22 cellular contexts compared by ENCODE assay signal in the genomic region with DNA sequence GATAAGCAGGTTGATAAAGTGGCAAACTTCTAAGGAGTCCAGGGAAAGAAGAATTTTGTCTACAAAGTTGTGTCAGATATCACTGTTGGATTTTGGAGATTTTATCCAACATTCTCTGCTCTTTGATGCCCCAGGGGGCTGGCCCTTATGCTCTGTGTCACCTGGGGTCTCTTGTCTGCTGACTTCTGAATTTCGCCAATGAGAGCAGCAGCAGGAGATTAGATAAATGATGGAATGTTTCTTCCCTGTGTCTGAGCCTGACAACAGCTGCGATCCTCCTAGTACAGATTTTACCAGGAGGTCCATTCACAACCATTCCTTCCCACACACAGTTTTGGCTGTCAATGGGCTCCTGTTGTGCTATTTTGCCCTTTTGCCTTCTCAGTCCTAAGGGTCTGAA. TPM values are rescaled to one million over a fixed set of nuclear protein-coding genes. Genes with fewer than 3 reads are reported as not detected.
"Had no signal": no experiment of that assay in that cellular context is flagged by ENCODE, and none has a peak within 500 bp of the region (broad histone marks: within the 10 kb centered on the region; RNA-seq: fewer than 3 reads in every experiment).

No MANE protein-coding gene starts in this region.

- DNase-seq: activated CD4-positive, alpha-beta T cell treated with anti-CD3 and anti-CD28 coated beads for 1 hour; activated naive CD4-positive, alpha-beta T cell treated with Interleukin-2 at 50 U/mL for 16 hours; activated T-cell treated with anti-CD3 and anti-CD28 coated beads, Interleukin-2, amount 50 U/mL, for 1 hour; cerebellar nuclear complex; cortex of kidney; gastrocnemius medialis; heart left ventricle; mucosa of descending colon; occipital lobe; transverse colon; WERI-Rb-1 had no signal

- H3K9me3 Mint-ChIP-seq: activated T-helper 2 cell treated with anti-CD3 and anti-CD28 coated beads, Interferon-gamma antibody, Interleukin-2, Interleukin-4, amounts not matched to agents 10 μg/mL and 5 μg/mL and 100 μg/mL, durations not matched to agents 14 hours and 24 hours and 36 hours; memory B cell; stimulated activated naive CD8-positive, alpha-beta T cell treated with anti-CD3 and anti-CD28 coated beads, Interleukin-15, amount 100 ng/mL, for 72 hours had no signal

- H3K4me1 Mint-ChIP-seq: memory B cell had no signal

- H3K27me3 ChIP-seq: ascending aorta, gastrocnemius medialis, heart left ventricle, suprapubic skin, transverse colon had no signal

- H3K27ac Mint-ChIP-seq: memory B cell, progenitor cell of endocrine pancreas had no signal

- H3K4me1 ChIP-seq: ascending aorta, transverse colon had no signal

- H3K36me3 ChIP-seq: ascending aorta, gastrocnemius medialis, heart left ventricle, suprapubic skin, transverse colon, WERI-Rb-1 had no signal

- H3K27ac ChIP-seq: ascending aorta, skin epidermis, suprapubic skin, transverse colon, WERI-Rb-1 had no signal

- H3K36me3 Mint-ChIP-seq: memory B cell; naive thymus-derived CD4-positive, alpha-beta T cell had no signal

- H3K4me3 ChIP-seq: ascending aorta, gastrocnemius medialis, heart left ventricle, mucosa of descending colon, skin epidermis, suprapubic skin, transverse colon had no signal

- ATAC-seq: gastrocnemius medialis, mucosa of descending colon had no signal

- H3K4me3 Mint-ChIP-seq: memory B cell; stimulated activated naive CD8-positive, alpha-beta T cell treated with anti-CD3 and anti-CD28 coated beads, Interleukin-15, amount 100 ng/mL, for 72 hours had no signal

- H3K9me3 ChIP-seq: ascending aorta, gastrocnemius medialis, heart left ventricle, mucosa of descending colon, suprapubic skin, transverse colon had no signal

- FAIRE-seq: bronchial epithelial cell had no signal

RNA-seq across cellular contexts. Expression of gene TNP1, which starts 3.2 kb away (rescaled TPM):
- total RNA-seq: activated T-helper 2 cell treated with anti-CD3 and anti-CD28 coated beads, Interferon-gamma antibody, Interleukin-2, Interleukin-4, amounts not matched to agents 10 μg/mL and 5 μg/mL and 100 μg/mL, durations not matched to agents 14 hours and 24 hours and 36 hours; ascending aorta; bronchial epithelial cell; esophagus mucosa; gastrocnemius medialis; heart left ventricle; liver; mucosa of descending colon; naive thymus-derived CD4-positive, alpha-beta T cell; occipital lobe; suprapubic skin; transverse colon had no signal
- polyA plus RNA-seq: heart left ventricle; liver; naive thymus-derived CD4-positive, alpha-beta T cell had no signal
